Comparison of ENCODE assay signal across 1 cellular context in genomic region chr3:179528786-179529185, GRCh38.
TF ChIP-seq lines count a peak whose summit lies in the region.

No MANE protein-coding gene starts in this region.

TF ChIP-seq in HCT116, 20 proteins besides CTCF, POLR2A, EP300 and RAD21 (continued from another document):
- no peak for TF ChIP-seq REST (IDR thresholded peaks at IDR 0.05; ENCODE audit: low read depth)
- no peak for TF ChIP-seq ZNF274 (IDR thresholded peaks at IDR 0.05; ENCODE audit: low read depth, low read length)
- TF ChIP-seq SRF (IDR thresholded peaks at IDR 0.05; ENCODE audit: low read depth) = no peak
- TF ChIP-seq EZH2phosphoT487 (IDR thresholded peaks at IDR 0.05; ENCODE audit: borderline replicate concordance) = no peak
- TF ChIP-seq ZBTB33 (IDR thresholded peaks at IDR 0.05; ENCODE audit: extremely low read depth, insufficient replicate concordance, low read length) = no peak
- TF ChIP-seq POLR2AphosphoS5 (IDR thresholded peaks at IDR 0.05; ENCODE audit: low read depth, low read length) = no peak
- no peak for TF ChIP-seq SP1 (IDR thresholded peaks at IDR 0.05; ENCODE audit: low read depth)
TF ChIP-seq in HCT116: peak in this region for 0.
